Comparison of ENCODE assay signal across 19 cellular contexts in genomic region chr4:123023647-123024046, GRCh38.
DNase-seq lines count a peak whose midpoint lies in the region; ATAC-seq and TF ChIP-seq lines count a peak whose summit lies in the region.
"Had no signal": no experiment of that assay in that cellular context is flagged by ENCODE, and none has a peak within 500 bp of the region (broad histone marks: within the 10 kb centered on the region; RNA-seq: fewer than 3 reads in every experiment).

No MANE protein-coding gene starts in this region.

- peak overlapping the region in 2 of 3 experiments; percentile 3 to 25; a peak in 3 of 7 replicates for H3K27ac Mint-ChIP-seq in H9
- H3K27ac Mint-ChIP-seq: CD4-positive, alpha-beta memory T cell; CD4-positive, CD25-positive, alpha-beta regulatory T cell had no signal

- H3K27me3 ChIP-seq in H9 (ENCODE audit: insufficient read depth, low read length) (no peaks in the 10 kb centered on the region), OCI-LY3 (ENCODE audit: low read depth, low read length) (no peaks in the 10 kb centered on the region), mesenchymal stem cell (ENCODE audit: control insufficient read depth in 1 of 2, insufficient read depth in 1 of 2, low read length in 2 of 2) (no peaks in the 10 kb centered on the region)
- H3K27me3 ChIP-seq: BE2C, BLaER1 had no signal

- H2BK5ac ChIP-seq in H9 (ENCODE audit: insufficient read length, low read length) (no peak overlapping the region), mesenchymal stem cell (ENCODE audit: low read depth, low read length, poor library complexity, severe bottlenecking) (no peak overlapping the region)

- no peak overlapping the region for H4K91ac ChIP-seq in H9 (ENCODE audit: insufficient read length, low read depth, low read length)
- no peak overlapping the region for H4K91ac ChIP-seq in mesenchymal stem cell (ENCODE audit: low read length)

- peaks cover 9 to 22% (median 19%) of the 10 kb centered on the region in 3 experiments for H3K36me3 Mint-ChIP-seq in H9 (ENCODE audit: insufficient read depth in 1 of 3, low read depth in 3 of 3)

- ATAC-seq in HG02981 (IDR thresholded peaks at IDR 0.05; ENCODE audit: unreplicated experiment) (no peak), GM21528 (IDR thresholded peaks at IDR 0.05; ENCODE audit: low FRiP score, unreplicated experiment) (no peak)

- H3K79me2 ChIP-seq in H9 (ENCODE audit: insufficient read depth, low read length) (no peaks in the 10 kb centered on the region), OCI-LY3 (ENCODE audit: low read length) (no peaks in the 10 kb centered on the region)

- WGBS in H9 (ENCODE audit: extremely low coverage, insufficient read length, low lambda C conversion rate): no CpG with 5 or more reads among the region's 15 CpGs
- 99% methylated on average over 15 of the region's 15 CpGs for WGBS in mesenchymal stem cell

- H3K4me1 ChIP-seq in H9 (ENCODE audit: insufficient read depth, low read length): no peaks in the 10 kb centered on the region; the same call in 1 of the 2 replicates
- peaks cover 42% of the 10 kb centered on the region for H3K4me1 ChIP-seq in OCI-LY3 (ENCODE audit: low read length)
- H3K4me1 ChIP-seq in mesenchymal stem cell (ENCODE audit: control insufficient read depth, insufficient read depth, low read depth, low read length): peaks cover 2% of the 10 kb centered on the region
- H3K4me1 ChIP-seq: BE2C had no signal

- H3K4me3 Mint-ChIP-seq in H9: no peak overlapping the region
- H3K4me3 Mint-ChIP-seq: CD14-positive monocyte; CD4-positive, alpha-beta memory T cell; CD4-positive, CD25-positive, alpha-beta regulatory T cell; CD8-positive, alpha-beta memory T cell had no signal

- H3K27ac ChIP-seq in H9 (ENCODE audit: insufficient read length, low read depth, low read length): no peak overlapping the region
- H3K27ac ChIP-seq in OCI-LY3 (ENCODE audit: low read length): peak overlapping the region; percentile 76
- H3K27ac ChIP-seq in mesenchymal stem cell (ENCODE audit: low read length, poor library complexity, severe bottlenecking): no peak overlapping the region
- H3K27ac ChIP-seq: BLaER1 had no signal

- no peak overlapping the region for H3T11ph ChIP-seq in H9 (ENCODE audit: low read length)

- H3K36me3 ChIP-seq in OCI-LY3 (replicated peaks; ENCODE audit: low read depth, low read length) (peaks cover 6% of the 10 kb centered on the region), mesenchymal stem cell (ENCODE audit: control insufficient read depth in 1 of 2, insufficient read depth in 2 of 2, low read depth in 1 of 2, low read length in 2 of 2) (peaks cover 3 to 7% of the 10 kb centered on the region in 2 experiments)
- H3K36me3 ChIP-seq: BE2C had no signal

- H3K9me3 Mint-ChIP-seq in H9: no peaks in the 10 kb centered on the region

- no peak overlapping the region for H3K56ac ChIP-seq in H9 (ENCODE audit: insufficient read length, low read depth, low read length)

- H4K20me1 ChIP-seq in H9 (ENCODE audit: control insufficient read depth, insufficient read depth, insufficient read length) (no peaks in the 10 kb centered on the region), OCI-LY3 (ENCODE audit: insufficient read depth, low read length) (no peaks in the 10 kb centered on the region)
- H4K20me1 ChIP-seq: BLaER1 had no signal

- H2AK5ac ChIP-seq in H9 (ENCODE audit: insufficient read length, low read length): no peak overlapping the region
- H2AK5ac ChIP-seq in mesenchymal stem cell (ENCODE audit: low read length, severe bottlenecking): no peak overlapping the region

- no peaks in the 10 kb centered on the region for H3K23me2 ChIP-seq in H9 (ENCODE audit: insufficient read length, low read depth, low read length, poor library complexity, severe bottlenecking)

- H2BK20ac ChIP-seq in H9 (ENCODE audit: low read depth, low read length, poor library complexity, severe bottlenecking): no peak overlapping the region

- H3K9me3 ChIP-seq in H9 (ENCODE audit: control insufficient read depth, low read depth, low read length): no peaks in the 10 kb centered on the region
- H3K9me3 ChIP-seq in OCI-LY3 (ENCODE audit: insufficient read depth, low read length): no peaks in the 10 kb centered on the region
- no peaks in the 10 kb centered on the region for H3K9me3 ChIP-seq in mesenchymal stem cell (ENCODE audit: control insufficient read depth, low read length)
- H3K9me3 ChIP-seq: BE2C, BLaER1, Caco-2 had no signal

- H3K27me3 Mint-ChIP-seq in H9 (ENCODE audit: low read depth): no peaks in the 10 kb centered on the region
- H3K27me3 Mint-ChIP-seq: CD4-positive, alpha-beta memory T cell; CD4-positive, CD25-positive, alpha-beta regulatory T cell; CD8-positive, alpha-beta memory T cell had no signal

- H2BK15ac ChIP-seq in H9 (ENCODE audit: low read depth, low read length) (no peak overlapping the region), mesenchymal stem cell (ENCODE audit: low read depth, poor library complexity, severe bottlenecking) (no peak overlapping the region)

- H4K8ac ChIP-seq in H9 (replicated peaks; ENCODE audit: insufficient read length, low read depth, low read length): no peak overlapping the region
- no peak overlapping the region for H4K8ac ChIP-seq in mesenchymal stem cell (ENCODE audit: low read length)

- TF ChIP-seq CTCF in H9 (conservative IDR thresholded peaks at IDR 0.05) (no peak), OCI-LY3 (IDR thresholded peaks at IDR 0.05; ENCODE audit: low read depth, low read length) (no peak)

- H4K5ac ChIP-seq in H9 (ENCODE audit: insufficient read length, low read depth, low read length): no peak overlapping the region

- no peaks in the 10 kb centered on the region for H3K79me1 ChIP-seq in H9 (ENCODE audit: insufficient read depth, low read depth, low read length, poor library complexity, severe bottlenecking)
- H3K79me1 ChIP-seq in mesenchymal stem cell (replicated peaks; ENCODE audit: low read length, poor library complexity, severe bottlenecking): peaks cover 5% of the 10 kb centered on the region

- H3K18ac ChIP-seq in H9 (ENCODE audit: insufficient read length, low read depth, low read length) (no peak overlapping the region), mesenchymal stem cell (ENCODE audit: low read depth in 1 of 2, low read length in 2 of 2) (no peak overlapping the region)

- H2AFZ ChIP-seq in H9 (ENCODE audit: low read length) (no peak overlapping the region), OCI-LY3 (ENCODE audit: low read depth, low read length) (no peak overlapping the region), mesenchymal stem cell (ENCODE audit: low read depth, low read length) (no peak overlapping the region)

- H3K4ac ChIP-seq in H9 (ENCODE audit: low read depth, low read length): no peak overlapping the region
- H3K4ac ChIP-seq in mesenchymal stem cell (ENCODE audit: low read depth in 1 of 2, low read length in 2 of 2): no peak overlapping the region

- peaks cover 3 to 7% of the 10 kb centered on the region in 2 experiments; a peak in 2 of 4 replicates for H3K4me1 Mint-ChIP-seq in H9

- H3K4me2 ChIP-seq in H9 (ENCODE audit: insufficient read depth, insufficient read length, low read length): no peak overlapping the region
- 0 out of 2 replicates have a peak overlapping the region, but pooled peaks have one; percentile 50 for H3K4me2 ChIP-seq in OCI-LY3 (ENCODE audit: low read length)
- H3K4me2 ChIP-seq in mesenchymal stem cell (ENCODE audit: low read length, poor library complexity, severe bottlenecking): no peak overlapping the region
- H3K4me2 ChIP-seq: BLaER1 had no signal

- H2BK12ac ChIP-seq in H9 (ENCODE audit: insufficient read length, low read depth, low read length): no peak overlapping the region
- H2BK12ac ChIP-seq in mesenchymal stem cell (ENCODE audit: low read length in 2 of 2): no peak overlapping the region

- H3K14ac ChIP-seq in H9 (ENCODE audit: insufficient read depth, low read length) (no peak overlapping the region), mesenchymal stem cell (ENCODE audit: low read length in 2 of 2) (no peak overlapping the region)

- DNase-seq in H9 (no peak), mesenchymal stem cell (no peak), NCI-H187 (lab: John Stamatoyannopoulos, UW) (no peak)
- DNase-seq: 8988T; ACHN; BE2C; C1 segment of cervical spinal cord; Caco-2; Calu3; CD4-positive, alpha-beta memory T cell; CD4-positive, CD25-positive, alpha-beta regulatory T cell; CD8-positive, alpha-beta memory T cell; DMS79 treated with DMSO at 0.1 percent for 48 hours; GF-D8 had no signal

- H3K4me3 ChIP-seq in OCI-LY3 (ENCODE audit: low read length) (no peak overlapping the region), mesenchymal stem cell (ENCODE audit: insufficient read depth in 1 of 2, low read depth in 1 of 2, low read length in 2 of 2) (no peak overlapping the region)
- H3K4me3 ChIP-seq: BLaER1 had no signal

- H2BK120ac ChIP-seq in H9 (ENCODE audit: low read depth, low read length, poor library complexity, severe bottlenecking) (no peak overlapping the region), mesenchymal stem cell (ENCODE audit: low read depth, low read length) (peak overlapping the region; percentile 42)

- no peak overlapping the region for H3K23ac ChIP-seq in H9 (ENCODE audit: insufficient read length, low read depth, low read length)
- no peak overlapping the region for H3K23ac ChIP-seq in mesenchymal stem cell (ENCODE audit: low read length in 2 of 2)

- H3K9ac ChIP-seq in H9 (ENCODE audit: extremely low read depth, insufficient read length, low read length) (no peak overlapping the region), OCI-LY3 (ENCODE audit: low read length) (no peak overlapping the region), mesenchymal stem cell (ENCODE audit: low read length) (no peak overlapping the region)
- H3K9ac ChIP-seq: BLaER1 had no signal
